ENCODE assay signal across 1 cellular context in genomic region chr11:78131956-78132355, GRCh38.
TF ChIP-seq lines count a peak whose summit lies in the region.

No MANE protein-coding gene starts in this region.

TF ChIP-seq in IMR-90, 13 proteins besides CTCF, POLR2A, EP300 and RAD21 (continued from another document):
- TF ChIP-seq USF2 (IDR thresholded peaks at IDR 0.05; ENCODE audit: low read depth, low read length): no peak
